22 cellular contexts compared by ENCODE assay signal in the genomic region with DNA sequence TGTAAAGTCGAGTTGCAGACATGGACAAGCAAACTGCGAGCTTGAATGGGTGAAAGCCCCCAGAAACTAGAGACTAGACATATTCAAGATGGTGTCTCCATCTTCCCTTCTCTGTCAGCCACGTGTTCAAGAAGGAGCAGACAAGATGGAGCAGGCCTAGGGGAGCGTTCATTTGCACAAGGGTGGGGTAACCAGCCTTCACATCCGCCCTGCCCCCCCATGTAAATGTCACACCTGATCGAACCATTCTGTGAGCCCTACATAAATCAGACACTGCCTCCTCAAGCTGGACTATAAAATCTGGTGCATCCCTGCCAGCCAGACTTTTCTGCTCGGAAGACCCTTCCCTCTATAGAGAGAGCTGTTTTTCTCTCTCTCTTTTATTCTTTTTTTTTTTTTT.
"Had no signal": no experiment of that assay in that cellular context is flagged by ENCODE, and none has a peak within 500 bp of the region (broad histone marks: within the 10 kb centered on the region; RNA-seq: fewer than 3 reads in every experiment).

No MANE protein-coding gene starts in this region.

- H3K4me3 Mint-ChIP-seq: dendritic cell treated with granulocyte-macrophage colony-stimulating factor and Interleukin-4, amounts not matched to agents 40 ng/mL and 50 ng/mL, for 4 days; effector memory CD8-positive, alpha-beta T cell; endodermal cell had no signal

- ATAC-seq: effector memory CD8-positive, alpha-beta T cell; esophagus mucosa; foreskin keratinocyte; gastrocnemius medialis; gastroesophageal sphincter; heart left ventricle; heart right ventricle had no signal

- H3K27ac Mint-ChIP-seq: dendritic cell treated with granulocyte-macrophage colony-stimulating factor and Interleukin-4, amounts not matched to agents 40 ng/mL and 50 ng/mL, for 4 days; effector memory CD8-positive, alpha-beta T cell had no signal

- DNase-seq: colonic mucosa; cortex of kidney; dermis blood vessel endothelial cell; dorsolateral prefrontal cortex; effector CD4-positive, alpha-beta T cell; effector CD8-positive, alpha-beta T cell; effector memory CD4-positive, alpha-beta T cell; effector memory CD8-positive, alpha-beta T cell; endodermal cell; erythroblast; esophagus squamous epithelium; foreskin fibroblast; foreskin keratinocyte; foreskin melanocyte; gastrocnemius medialis; glutamatergic neuron; head of caudate nucleus; heart left ventricle; heart right ventricle had no signal

- H3K27me3 Mint-ChIP-seq: dendritic cell treated with granulocyte-macrophage colony-stimulating factor and Interleukin-4, amounts not matched to agents 40 ng/mL and 50 ng/mL, for 4 days had no signal

- H3K9me3 Mint-ChIP-seq: dendritic cell treated with granulocyte-macrophage colony-stimulating factor and Interleukin-4, amounts not matched to agents 40 ng/mL and 50 ng/mL, for 4 days; effector memory CD8-positive, alpha-beta T cell; endodermal cell had no signal
